In genomic region chr1:53316742-53317650, GRCh38 we compare ENCODE assay signal across 11 cellular contexts. TPM values are rescaled to one million over a fixed set of nuclear protein-coding genes. Genes with fewer than 3 reads are reported as not detected.
DNase-seq lines count a peak whose midpoint lies in the region; ATAC-seq and TF ChIP-seq lines count a peak whose summit lies in the region.
"Had no signal": no experiment of that assay in that cellular context is flagged by ENCODE, and none has a peak within 500 bp of the region (broad histone marks: within the 10 kb centered on the region; RNA-seq: fewer than 3 reads in every experiment).

No MANE protein-coding gene starts in this region.

- intact Hi-C loops in activated T-helper 1 cell treated with anti-CD3 and anti-CD28 coated beads, Interleukin-12 subunit alpha, Interleukin-12 subunit beta, Interleukin-2, Interleukin-4 antibody, amounts not matched to agents 30 ng/mL and 10 ng/mL and 1 ng/mL, durations not matched to agents 14 hours and 24 hours and 36 hours (cut with micrococcal nuclease) = no loop called here
- intact Hi-C loops in mucosa of descending colon (cut with DNase I, micrococcal nuclease) = no loop called here

- H3K4me3 ChIP-seq in mucosa of descending colon = no peak overlapping the region
- H3K4me3 ChIP-seq: ascending aorta, suprapubic skin had no signal

- POLR2A ChIA-PET in activated CD4-positive, alpha-beta memory T cell treated with anti-CD3 and anti-CD28 coated beads, Interleukin-2, amount 10 ng/mL, durations not matched to agents 7 days and 5 days (lab: Charles Lee) = interaction anchor here (0.7 to 2.8 kb wide), 2 partner anchors 9 to 12 kb away, joined by 3 to 13 read pairs; no protein-coding TSS in a partner anchor

- peak; percentile 1 for DNase-seq in NCI-H1105 (lab: John Stamatoyannopoulos, UW)
- DNase-seq in NCI-H1105 treated with DMSO at 0.1 percent for 48 hours (lab: John Stamatoyannopoulos, UW) = no peak
- DNase-seq in KBM-7 = peak; percentile 53
- DNase-seq in activated T-helper 1 cell treated with anti-CD3 and anti-CD28 coated beads, Interleukin-12 subunit alpha, Interleukin-12 subunit beta, Interleukin-2, Interleukin-4 antibody, amounts not matched to agents 30 ng/mL and 10 ng/mL and 1 ng/mL, durations not matched to agents 14 hours and 24 hours and 36 hours (ENCODE audit: low spot score) = no peak
- peak in 2 of 3 donors; percentile 11 to 31 for DNase-seq in mucosa of descending colon
- DNase-seq in activated CD4-positive, alpha-beta memory T cell treated with anti-CD3 and anti-CD28 coated beads, Interleukin-2, amount 10 ng/mL, durations not matched to agents 7 days and 5 days = no peak
- DNase-seq in DMS79 (lab: John Stamatoyannopoulos, UW) = no peak
- no peak for DNase-seq in DMS53 (lab: John Stamatoyannopoulos, UW)
- DNase-seq: NK-92 treated with Interleukin-12 subunit alpha and Interleukin-12 subunit beta, amount 100 ng/mL, for 24 hours had no signal

- TF ChIP-seq CTCF in mucosa of descending colon (IDR thresholded peaks at IDR 0.05) = no peak

- H3K27ac Mint-ChIP-seq in activated T-helper 1 cell treated with anti-CD3 and anti-CD28 coated beads, Interleukin-12 subunit alpha, Interleukin-12 subunit beta, Interleukin-2, Interleukin-4 antibody, amounts not matched to agents 30 ng/mL and 10 ng/mL and 1 ng/mL, durations not matched to agents 14 hours and 24 hours and 36 hours = peak overlapping the region; percentile 55
- no peak overlapping the region for H3K27ac Mint-ChIP-seq in activated CD4-positive, alpha-beta memory T cell treated with anti-CD3 and anti-CD28 coated beads, Interleukin-2, amount 10 ng/mL, durations not matched to agents 7 days and 5 days

- ATAC-seq in mucosa of descending colon = no peak

- peaks cover 17% of the 10 kb centered on the region for H3K36me3 Mint-ChIP-seq in activated T-helper 1 cell treated with anti-CD3 and anti-CD28 coated beads, Interleukin-12 subunit alpha, Interleukin-12 subunit beta, Interleukin-2, Interleukin-4 antibody, amounts not matched to agents 30 ng/mL and 10 ng/mL and 1 ng/mL, durations not matched to agents 14 hours and 24 hours and 36 hours (ENCODE audit: low read depth)
- peaks cover 36% of the 10 kb centered on the region for H3K36me3 Mint-ChIP-seq in activated CD4-positive, alpha-beta memory T cell treated with anti-CD3 and anti-CD28 coated beads, Interleukin-2, amount 10 ng/mL, durations not matched to agents 7 days and 5 days (ENCODE audit: low read depth)

- in situ Hi-C loops in KBM-7 (cut with MboI; ENCODE audit: low pct_unique_long_range_greater_than_20kb, low sequenced_read_pairs) = no loop called here

- no peaks in the 10 kb centered on the region for H3K36me3 ChIP-seq in mucosa of descending colon (ENCODE audit: low read depth)
- H3K36me3 ChIP-seq: suprapubic skin had no signal

- CTCF ChIA-PET in activated CD4-positive, alpha-beta memory T cell treated with anti-CD3 and anti-CD28 coated beads, Interleukin-2, amount 10 ng/mL, durations not matched to agents 7 days and 5 days (lab: Charles Lee) = no interaction called here

- peaks cover 3% of the 10 kb centered on the region for H3K4me1 ChIP-seq in mucosa of descending colon (ENCODE audit: low read depth)
- H3K4me1 ChIP-seq: ascending aorta had no signal

- H3K27me3 Mint-ChIP-seq in activated T-helper 1 cell treated with anti-CD3 and anti-CD28 coated beads, Interleukin-12 subunit alpha, Interleukin-12 subunit beta, Interleukin-2, Interleukin-4 antibody, amounts not matched to agents 30 ng/mL and 10 ng/mL and 1 ng/mL, durations not matched to agents 14 hours and 24 hours and 36 hours (ENCODE audit: insufficient read depth) = no peaks in the 10 kb centered on the region
- H3K27me3 Mint-ChIP-seq in activated CD4-positive, alpha-beta memory T cell treated with anti-CD3 and anti-CD28 coated beads, Interleukin-2, amount 10 ng/mL, durations not matched to agents 7 days and 5 days = no peaks in the 10 kb centered on the region

- H3K9me3 Mint-ChIP-seq in activated T-helper 1 cell treated with anti-CD3 and anti-CD28 coated beads, Interleukin-12 subunit alpha, Interleukin-12 subunit beta, Interleukin-2, Interleukin-4 antibody, amounts not matched to agents 30 ng/mL and 10 ng/mL and 1 ng/mL, durations not matched to agents 14 hours and 24 hours and 36 hours = no peaks in the 10 kb centered on the region
- H3K9me3 Mint-ChIP-seq in activated CD4-positive, alpha-beta memory T cell treated with anti-CD3 and anti-CD28 coated beads, Interleukin-2, amount 10 ng/mL, durations not matched to agents 7 days and 5 days = no peaks in the 10 kb centered on the region

- H3K9me3 ChIP-seq in mucosa of descending colon = no peaks in the 10 kb centered on the region
- H3K9me3 ChIP-seq: ascending aorta, suprapubic skin had no signal

- H3K4me3 Mint-ChIP-seq in activated T-helper 1 cell treated with anti-CD3 and anti-CD28 coated beads, Interleukin-12 subunit alpha, Interleukin-12 subunit beta, Interleukin-2, Interleukin-4 antibody, amounts not matched to agents 30 ng/mL and 10 ng/mL and 1 ng/mL, durations not matched to agents 14 hours and 24 hours and 36 hours = no peak overlapping the region
- H3K4me3 Mint-ChIP-seq in activated CD4-positive, alpha-beta memory T cell treated with anti-CD3 and anti-CD28 coated beads, Interleukin-2, amount 10 ng/mL, durations not matched to agents 7 days and 5 days = no peak overlapping the region

- H3K4me1 Mint-ChIP-seq in activated T-helper 1 cell treated with anti-CD3 and anti-CD28 coated beads, Interleukin-12 subunit alpha, Interleukin-12 subunit beta, Interleukin-2, Interleukin-4 antibody, amounts not matched to agents 30 ng/mL and 10 ng/mL and 1 ng/mL, durations not matched to agents 14 hours and 24 hours and 36 hours (ENCODE audit: low read depth) = peaks cover 30% of the 10 kb centered on the region
- peaks cover 12% of the 10 kb centered on the region for H3K4me1 Mint-ChIP-seq in activated CD4-positive, alpha-beta memory T cell treated with anti-CD3 and anti-CD28 coated beads, Interleukin-2, amount 10 ng/mL, durations not matched to agents 7 days and 5 days

RNA-seq across cellular contexts. Expression of gene LRP8, which starts 10.9 kb away (rescaled TPM):
- 78.8 and 87.4 TPM in 2 replicates for total RNA-seq in activated T-helper 1 cell treated with anti-CD3 and anti-CD28 coated beads, Interleukin-12 subunit alpha, Interleukin-12 subunit beta, Interleukin-2, Interleukin-4 antibody, amounts not matched to agents 30 ng/mL and 10 ng/mL and 1 ng/mL, durations not matched to agents 14 hours and 24 hours and 36 hours
- 1 to 10 TPM; 1.3 to 6.5 (median 1.4) TPM for total RNA-seq in mucosa of descending colon
- 10 to 100 TPM; 51.5 to 52.7 TPM for total RNA-seq in activated CD4-positive, alpha-beta memory T cell treated with anti-CD3 and anti-CD28 coated beads, Interleukin-2, amount 10 ng/mL, durations not matched to agents 7 days and 5 days

Comparison
In these comparisons a context has a peak if more than half of its experiments do, and no peak if none do; other contexts are left out.
1. DNase-seq: peak in NCI-H1105 (single experiment), KBM-7 (single experiment) and mucosa of descending colon (2 of 3); none in NCI-H1105 treated with DMSO at 0.1 percent for 48 hours (single experiment), activated T-helper 1 cell treated with anti-CD3 and anti-CD28 coated beads, Interleukin-12 subunit alpha, Interleukin-12 subunit beta, Interleukin-2, Interleukin-4 antibody, amounts not matched to agents 30 ng/mL and 10 ng/mL and 1 ng/mL, durations not matched to agents 14 hours and 24 hours and 36 hours (single experiment), activated CD4-positive, alpha-beta memory T cell treated with anti-CD3 and anti-CD28 coated beads, Interleukin-2, amount 10 ng/mL, durations not matched to agents 7 days and 5 days (single experiment), DMS79 (single experiment) and DMS53 (single experiment).
2. RNA of gene LRP8, which starts 10.9 kb away (total RNA-seq): 78.8 to 87.4 TPM in activated T-helper 1 cell treated with anti-CD3 and anti-CD28 coated beads, Interleukin-12 subunit alpha, Interleukin-12 subunit beta, Interleukin-2, Interleukin-4 antibody, amounts not matched to agents 30 ng/mL and 10 ng/mL and 1 ng/mL, durations not matched to agents 14 hours and 24 hours and 36 hours and 51.5 to 52.7 TPM in activated CD4-positive, alpha-beta memory T cell treated with anti-CD3 and anti-CD28 coated beads, Interleukin-2, amount 10 ng/mL, durations not matched to agents 7 days and 5 days; 1.3 to 6.5 TPM in mucosa of descending colon; every median in the first group is over 4 times any median in the second.